20 cellular contexts compared by ENCODE assay signal in genomic region chr22:38192475-38192863, GRCh38. TPM values are rescaled to one million over a fixed set of nuclear protein-coding genes. Genes with fewer than 3 reads are reported as not detected.
DNase-seq lines count a peak whose midpoint lies in the region; ATAC-seq and TF ChIP-seq lines count a peak whose summit lies in the region.
"Had no signal": no experiment of that assay in that cellular context is flagged by ENCODE, and none has a peak within 500 bp of the region (broad histone marks: within the 10 kb centered on the region; RNA-seq: fewer than 3 reads in every experiment).

No MANE protein-coding gene starts in this region.

- TF ChIP-seq CTCF in type B pancreatic cell (conservative IDR thresholded peaks at IDR 0.05), result no peak

- peaks cover 21% of the 10 kb centered on the region for H3K27me3 Mint-ChIP-seq in central memory CD8-positive, alpha-beta T cell
- no peaks in the 10 kb centered on the region for H3K27me3 Mint-ChIP-seq in type B pancreatic cell
- H3K27me3 Mint-ChIP-seq: CD4-positive, alpha-beta memory T cell had no signal

- peaks cover 6% of the 10 kb centered on the region for H3K4me1 Mint-ChIP-seq in central memory CD8-positive, alpha-beta T cell
- H3K4me1 Mint-ChIP-seq in type B pancreatic cell (ENCODE audit: unreplicated experiment), result peaks cover 9% of the 10 kb centered on the region

- no peaks in the 10 kb centered on the region for H3K9me3 Mint-ChIP-seq in central memory CD8-positive, alpha-beta T cell
- no peaks in the 10 kb centered on the region for H3K9me3 Mint-ChIP-seq in type B pancreatic cell

- no peak for ATAC-seq in central memory CD8-positive, alpha-beta T cell (replicated peaks; ENCODE audit: extremely low read depth, poor library complexity, severe bottlenecking)
- ATAC-seq in HG02610 (IDR thresholded peaks at IDR 0.05; ENCODE audit: unreplicated experiment) (no peak), HG02571 (IDR thresholded peaks at IDR 0.05; ENCODE audit: unreplicated experiment) (no peak)
- ATAC-seq: GM12878, Panc1, Right ventricle myocardium inferior had no signal

- H3K36me3 Mint-ChIP-seq in central memory CD8-positive, alpha-beta T cell (ENCODE audit: insufficient read depth), result peaks cover 3% of the 10 kb centered on the region
- H3K36me3 Mint-ChIP-seq in type B pancreatic cell, result no peaks in the 10 kb centered on the region
- H3K36me3 Mint-ChIP-seq: CD4-positive, alpha-beta memory T cell had no signal

- peak overlapping the region; percentile 16 for H3K27ac Mint-ChIP-seq in central memory CD8-positive, alpha-beta T cell (ENCODE audit: low read depth)
- peak overlapping the region; percentile 12 for H3K27ac Mint-ChIP-seq in type B pancreatic cell

- peak; percentile 44 for DNase-seq in DMS153 (lab: John Stamatoyannopoulos, UW)
- no peak for DNase-seq in DMS153 treated with DMSO at 0.1 percent for 48 hours (lab: John Stamatoyannopoulos, UW; ENCODE audit: unreplicated experiment)
- DNase-seq in central memory CD8-positive, alpha-beta T cell (ENCODE audit: low spot score in 2 of 2), result no peak
- DNase-seq in myocyte (ENCODE audit: low read depth), result peak; percentile 67
- no peak for DNase-seq in type B pancreatic cell (ENCODE audit: extremely low spot score, unreplicated experiment)
- no peak for DNase-seq in hypothalamus (lab: John Stamatoyannopoulos, UW)
- DNase-seq: BE2C; CD4-positive, alpha-beta memory T cell; DND-41; HCEC 1CT; KG1; NCI-H1436; NCI-H2029 treated with DMSO at 0.1 percent for 48 hours; NCI-H2171 treated with DMSO at 0.1 percent for 48 hours; NCI-H774 had no signal

- no peak overlapping the region for H3K4me3 Mint-ChIP-seq in central memory CD8-positive, alpha-beta T cell
- no peak overlapping the region for H3K4me3 Mint-ChIP-seq in type B pancreatic cell
- H3K4me3 Mint-ChIP-seq: CD4-positive, alpha-beta memory T cell had no signal

RNA-seq across cellular contexts. Expression of gene MAFF, which starts 9.3 kb away (rescaled TPM):
- total RNA-seq in myocyte, result 4.1 and 8.7 TPM in 2 replicates
- 7.4 TPM for polyA plus RNA-seq in myocyte (2012)
- total RNA-seq in type B pancreatic cell (ENCODE audit: low replicate concordance), result 14.6 and 60.9 TPM in 2 replicates

RNA-seq across cellular contexts. Expression of gene PLA2G6, which starts 10.8 kb away (rescaled TPM):
- 15.6 and 18.9 TPM in 2 replicates for total RNA-seq in myocyte
- 14.7 TPM for polyA plus RNA-seq in myocyte (2012)
- 64.1 and 78.6 TPM in 2 replicates for total RNA-seq in type B pancreatic cell (ENCODE audit: low replicate concordance)

Comparison
In these comparisons a context has a peak if more than half of its experiments do, and no peak if none do; other contexts are left out.
1. DNase-seq: peak in DMS153 (single experiment) and myocyte (single experiment); none in DMS153 treated with DMSO at 0.1 percent for 48 hours (single experiment), central memory CD8-positive, alpha-beta T cell (0 of 2), type B pancreatic cell (single experiment) and hypothalamus (0 of 51).